8 cellular contexts compared by ENCODE assay signal in genomic region chr19:6464070-6464873, GRCh38. TPM values are rescaled to one million over a fixed set of nuclear protein-coding genes. Genes with fewer than 3 reads are reported as not detected.
DNase-seq lines count a peak whose midpoint lies in the region; ATAC-seq and TF ChIP-seq lines count a peak whose summit lies in the region.

CRB3 (plus strand) TSS chr19:6464271; CDS start chr19:6464702, 431 bp downstream.

- H3K27ac ChIP-seq in Peyer's patch, result peak within 1 kb of the TSS; percentile 38 to 93 (median 85)
- H3K27ac ChIP-seq in rectal smooth muscle tissue (ENCODE audit: low read depth, low read length), result no peak within 1 kb of the TSS
- H3K27ac ChIP-seq in gastrocnemius medialis, result no peak within 1 kb of the TSS
- no peak within 1 kb of the TSS for H3K27ac ChIP-seq in right cardiac atrium (ENCODE audit: low read length)

- H3K27me3 ChIP-seq in Peyer's patch (no peaks in the 10 kb centered on the region), endocrine pancreas (ENCODE audit: control insufficient read depth, insufficient read depth, low read length) (no peaks in the 10 kb centered on the region), rectal smooth muscle tissue (ENCODE audit: control insufficient read depth, insufficient read depth, low read length) (peaks cover 8% of the 10 kb centered on the region), gastrocnemius medialis (peaks cover 22 to 27% (median 23%) of the 10 kb centered on the region in 3 donors), right cardiac atrium (ENCODE audit: control insufficient read depth, insufficient read depth) (no peaks in the 10 kb centered on the region)

- peak within 1 kb of the TSS; percentile 32 for H3K4me3 ChIP-seq in GM12864 (ENCODE audit: low read depth, low read length)
- H3K4me3 ChIP-seq in Peyer's patch, result peak within 1 kb of the TSS; percentile 42 to 76 (median 56)
- no peak within 1 kb of the TSS for H3K4me3 ChIP-seq in endocrine pancreas (ENCODE audit: control insufficient read depth, insufficient read depth, low read length)
- peak within 1 kb of the TSS; percentile 60 for H3K4me3 ChIP-seq in rectal smooth muscle tissue (ENCODE audit: low read length)
- no peak within 1 kb of the TSS for H3K4me3 ChIP-seq in gastrocnemius medialis
- no peak within 1 kb of the TSS for H3K4me3 ChIP-seq in right cardiac atrium (ENCODE audit: low read length)

- peaks cover 0 to 14% (median 0%) of the 10 kb centered on the region in 3 donors for H3K36me3 ChIP-seq in Peyer's patch
- peaks cover 3% of the 10 kb centered on the region for H3K36me3 ChIP-seq in endocrine pancreas (ENCODE audit: control insufficient read depth, insufficient read depth, low read length)
- H3K36me3 ChIP-seq in rectal smooth muscle tissue (ENCODE audit: control insufficient read depth, insufficient read depth, low read length), result no peaks in the 10 kb centered on the region
- H3K36me3 ChIP-seq in gastrocnemius medialis, result no peaks in the 10 kb centered on the region

- DNase-seq in GM12864 (ENCODE audit: low read depth), result no peak
- DNase-seq in Peyer's patch, result peak; percentile 68 to 99 (median 95)
- DNase-seq in gastrocnemius medialis, result no peak
- DNase-seq in right cardiac atrium, result no peak
- no peak for DNase-seq in GDM1 (lab: John Stamatoyannopoulos, UW)

- no peak for TF ChIP-seq CTCF in GM12864 (IDR thresholded peaks at IDR 0.05; ENCODE audit: low read depth, low read length, missing control alignments)
- TF ChIP-seq CTCF in Peyer's patch (IDR thresholded peaks at IDR 0.05), result peak in 1 of 6 experiments; percentile 1
- no peak for TF ChIP-seq CTCF in gastrocnemius medialis (IDR thresholded peaks at IDR 0.05 in 4 of 5, conservative IDR thresholded peaks at IDR 0.05 in 1 of 5)

- 3% methylated on average over 65 of the region's 65 CpGs for WGBS in right cardiac atrium

- H3K9me3 ChIP-seq in Peyer's patch, result no peaks in the 10 kb centered on the region
- H3K9me3 ChIP-seq in endocrine pancreas (ENCODE audit: control insufficient read depth, low read length), result no peaks in the 10 kb centered on the region
- no peaks in the 10 kb centered on the region for H3K9me3 ChIP-seq in gastrocnemius medialis
- H3K9me3 ChIP-seq in right cardiac atrium (ENCODE audit: control insufficient read depth, low read length), result no peaks in the 10 kb centered on the region

- intact Hi-C loops in gastrocnemius medialis (cut with DNase I; ENCODE audit: low total_unique reads), result no loop called here
- intact Hi-C loops in right cardiac atrium (cut with DNase I), result no loop called here

- ATAC-seq in gastrocnemius medialis, result no peak
- no peak for ATAC-seq in HG03457 (IDR thresholded peaks at IDR 0.05; ENCODE audit: unreplicated experiment)
- ATAC-seq in right cardiac atrium, result no peak

- peaks cover 0 to 5% (median 2%) of the 10 kb centered on the region in 4 donors for H3K4me1 ChIP-seq in Peyer's patch
- no peaks in the 10 kb centered on the region for H3K4me1 ChIP-seq in endocrine pancreas (ENCODE audit: control insufficient read depth, insufficient read depth, low read length)
- no peaks in the 10 kb centered on the region for H3K4me1 ChIP-seq in rectal smooth muscle tissue (ENCODE audit: control insufficient read depth, insufficient read depth, low read length)
- H3K4me1 ChIP-seq in gastrocnemius medialis, result peaks cover 0 to 4% of the 10 kb centered on the region in 2 donors
- no peaks in the 10 kb centered on the region for H3K4me1 ChIP-seq in right cardiac atrium (ENCODE audit: control insufficient read depth, insufficient read depth, low read length)

- H3K9ac ChIP-seq in endocrine pancreas (ENCODE audit: control insufficient read depth, insufficient read depth, low read length) (peak within 1 kb of the TSS; percentile 55), rectal smooth muscle tissue (ENCODE audit: low read length) (no peak within 1 kb of the TSS)

- TF ChIP-seq POLR2A in Peyer's patch (IDR thresholded peaks at IDR 0.05) (peak; percentile 80 to 88), gastrocnemius medialis (IDR thresholded peaks at IDR 0.05) (no peak)

- in situ Hi-C loops in gastrocnemius medialis (cut with MboI; ENCODE audit: low sequenced_read_pairs in 4 of 4), result no loop called here

RNA-seq across cellular contexts. Expression of gene CRB3, which starts in this region (rescaled TPM):
- total RNA-seq in Peyer's patch (100 to 1,000 TPM in 3 of 4 donors, 10 to 100 TPM in 1; 21.5 to 245 (median 190) TPM), gastrocnemius medialis (under 1 TPM in 1 of 4 donors, not detected in 3; 0.75 TPM), right cardiac atrium (not detected)
- 0.11 TPM for polyA plus RNA-seq in right cardiac atrium

Comparison
In these comparisons a context has a peak if more than half of its experiments do, and no peak if none do; other contexts are left out.
1. RNA of gene CRB3 (total RNA-seq): 21.5 to 245 TPM in Peyer's patch; not detected in right cardiac atrium and 0.75 TPM in gastrocnemius medialis; every median in the first group is over 10 times any median in the second.
2. DNase-seq: peak in Peyer's patch (3 of 3); none in GM12864 (single experiment), gastrocnemius medialis (0 of 2), right cardiac atrium (0 of 3) and GDM1 (single experiment).
3. H3K4me3 ChIP-seq: peak in GM12864 (single experiment), Peyer's patch (4 of 4) and rectal smooth muscle tissue (single experiment); none in endocrine pancreas (single experiment), gastrocnemius medialis (0 of 4) and right cardiac atrium (single experiment).
4. H3K27ac ChIP-seq: peak in Peyer's patch (4 of 4); none in rectal smooth muscle tissue (single experiment), gastrocnemius medialis (0 of 4) and right cardiac atrium (single experiment).
5. POLR2A ChIP-seq: peak in Peyer's patch (2 of 2); none in gastrocnemius medialis (0 of 2).